ENCODE assay signal across 1 cellular context in the genomic region with DNA sequence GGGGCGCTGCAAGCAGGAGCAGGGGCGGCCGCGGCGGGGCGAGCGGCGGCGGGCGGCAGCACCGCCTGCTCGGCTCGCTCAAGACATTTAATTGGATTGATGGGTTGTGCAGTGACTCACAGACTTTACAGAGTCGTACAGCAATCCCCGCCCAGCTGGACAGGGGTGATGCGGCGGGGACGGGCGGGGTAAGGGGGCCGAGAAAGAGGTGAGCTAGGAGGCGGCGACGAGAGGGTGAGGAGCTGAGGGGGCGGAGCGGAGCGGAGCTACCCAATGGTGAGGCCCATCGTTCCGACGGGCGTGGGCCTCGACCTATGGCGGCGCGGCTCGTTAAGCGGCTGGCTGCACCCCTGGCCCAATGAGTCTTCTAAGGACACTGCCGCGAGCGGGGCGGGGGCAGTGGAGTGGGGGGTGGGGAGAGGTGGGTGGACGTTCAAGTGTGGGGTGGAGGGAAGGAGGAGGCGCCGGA.
TF ChIP-seq lines count a peak whose summit lies in the region.

No MANE protein-coding gene starts in this region.

TF ChIP-seq in HepG2, 621 proteins besides CTCF, POLR2A, EP300 and RAD21 (continued from another document and continues in another):
- TF ChIP-seq ZNF281 (CRISPR knock-in tag; IDR thresholded peaks at IDR 0.05; ENCODE audit: borderline replicate concordance) = 0 out of 2 replicates have a peak, but pooled peaks have one; percentile 57
- TF ChIP-seq, protein P1, sequence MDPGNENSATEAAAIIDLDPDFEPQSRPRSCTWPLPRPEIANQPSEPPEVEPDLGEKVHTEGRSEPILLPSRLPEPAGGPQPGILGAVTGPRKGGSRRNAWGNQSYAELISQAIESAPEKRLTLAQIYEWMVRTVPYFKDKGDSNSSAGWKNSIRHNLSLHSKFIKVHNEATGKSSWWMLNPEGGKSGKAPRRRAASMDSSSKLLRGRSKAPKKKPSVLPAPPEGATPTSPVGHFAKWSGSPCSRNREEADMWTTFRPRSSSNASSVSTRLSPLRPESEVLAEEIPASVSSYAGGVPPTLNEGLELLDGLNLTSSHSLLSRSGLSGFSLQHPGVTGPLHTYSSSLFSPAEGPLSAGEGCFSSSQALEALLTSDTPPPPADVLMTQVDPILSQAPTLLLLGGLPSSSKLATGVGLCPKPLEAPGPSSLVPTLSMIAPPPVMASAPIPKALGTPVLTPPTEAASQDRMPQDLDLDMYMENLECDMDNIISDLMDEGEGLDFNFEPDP (CRISPR knock-in tag; conservative IDR thresholded peaks at IDR 0.05) = no peak
- TF ChIP-seq MAFK (conservative IDR thresholded peaks at IDR 0.05 in 1 of 2, IDR thresholded peaks at IDR 0.05 in 1 of 2; ENCODE audit: low read length in 2 of 2) = 0 out of 4 replicates have a peak, but pooled peaks of 1 of the 2 experiments have one; percentile 2
- TF ChIP-seq PLRG1 (conservative IDR thresholded peaks at IDR 0.05) = no peak
- no peak for TF ChIP-seq SOX6 (IDR thresholded peaks at IDR 0.05)
- no peak; the same call in 1 of the 2 replicates for TF ChIP-seq SOX6 (CRISPR knock-in tag; IDR thresholded peaks at IDR 0.05)
- 0 out of 2 replicates have a peak, but pooled peaks have one; percentile 32 for TF ChIP-seq KDM1A (CRISPR knock-in tag; IDR thresholded peaks at IDR 0.05)
- TF ChIP-seq THYN1 (CRISPR knock-in tag; IDR thresholded peaks at IDR 0.05; ENCODE audit: borderline replicate concordance, low read depth) = no peak
- no peak for TF ChIP-seq ZNF207 (IDR thresholded peaks at IDR 0.05; ENCODE audit: borderline replicate concordance)
- peak; percentile 48; the same call in 1 of the 2 replicates for TF ChIP-seq ZNF768 (CRISPR knock-in tag; IDR thresholded peaks at IDR 0.05)
- peak; percentile 84 for TF ChIP-seq ZNF331 (CRISPR knock-in tag; IDR thresholded peaks at IDR 0.05)
- no peak for TF ChIP-seq REXO4 (CRISPR knock-in tag; IDR thresholded peaks at IDR 0.05; ENCODE audit: borderline replicate concordance)
- TF ChIP-seq KDM3A (CRISPR knock-in tag; IDR thresholded peaks at IDR 0.05; ENCODE audit: low read depth) = 0 out of 2 replicates have a peak, but pooled peaks have one; percentile 48
- TF ChIP-seq, protein P2, sequence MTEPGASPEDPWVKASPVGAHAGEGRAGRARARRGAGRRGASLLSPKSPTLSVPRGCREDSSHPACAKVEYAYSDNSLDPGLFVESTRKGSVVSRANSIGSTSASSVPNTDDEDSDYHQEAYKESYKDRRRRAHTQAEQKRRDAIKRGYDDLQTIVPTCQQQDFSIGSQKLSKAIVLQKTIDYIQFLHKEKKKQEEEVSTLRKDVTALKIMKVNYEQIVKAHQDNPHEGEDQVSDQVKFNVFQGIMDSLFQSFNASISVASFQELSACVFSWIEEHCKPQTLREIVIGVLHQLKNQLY (CRISPR knock-in tag; IDR thresholded peaks at IDR 0.05) = no peak; the same call in none of the 2 replicates
- TF ChIP-seq ZNF644 (CRISPR knock-in tag; IDR thresholded peaks at IDR 0.05; ENCODE audit: low read depth) = 0 out of 2 replicates have a peak, but pooled peaks have one; percentile 65
- TF ChIP-seq ZNF232 (CRISPR knock-in tag; IDR thresholded peaks at IDR 0.05; ENCODE audit: borderline replicate concordance) = peak; percentile 44; the same call in 1 of the 2 replicates
- TF ChIP-seq PHF20 (CRISPR knock-in tag; IDR thresholded peaks at IDR 0.05) = no peak
- 0 out of 2 replicates have a peak, but pooled peaks have one; percentile 4 for TF ChIP-seq KAT7 (CRISPR knock-in tag; IDR thresholded peaks at IDR 0.05; ENCODE audit: borderline replicate concordance)
- no peak for TF ChIP-seq JDP2 (CRISPR knock-in tag; IDR thresholded peaks at IDR 0.05; ENCODE audit: borderline replicate concordance)
- TF ChIP-seq ARID3A (IDR thresholded peaks at IDR 0.05; ENCODE audit: low read depth, low read length) = peak; percentile 49; the same call in 1 of the 2 replicates
- TF ChIP-seq, protein P3, sequence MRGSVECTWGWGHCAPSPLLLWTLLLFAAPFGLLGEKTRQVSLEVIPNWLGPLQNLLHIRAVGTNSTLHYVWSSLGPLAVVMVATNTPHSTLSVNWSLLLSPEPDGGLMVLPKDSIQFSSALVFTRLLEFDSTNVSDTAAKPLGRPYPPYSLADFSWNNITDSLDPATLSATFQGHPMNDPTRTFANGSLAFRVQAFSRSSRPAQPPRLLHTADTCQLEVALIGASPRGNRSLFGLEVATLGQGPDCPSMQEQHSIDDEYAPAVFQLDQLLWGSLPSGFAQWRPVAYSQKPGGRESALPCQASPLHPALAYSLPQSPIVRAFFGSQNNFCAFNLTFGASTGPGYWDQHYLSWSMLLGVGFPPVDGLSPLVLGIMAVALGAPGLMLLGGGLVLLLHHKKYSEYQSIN (CRISPR knock-in tag; IDR thresholded peaks at IDR 0.05; ENCODE audit: borderline replicate concordance) = no peak
- TF ChIP-seq, protein P4, sequence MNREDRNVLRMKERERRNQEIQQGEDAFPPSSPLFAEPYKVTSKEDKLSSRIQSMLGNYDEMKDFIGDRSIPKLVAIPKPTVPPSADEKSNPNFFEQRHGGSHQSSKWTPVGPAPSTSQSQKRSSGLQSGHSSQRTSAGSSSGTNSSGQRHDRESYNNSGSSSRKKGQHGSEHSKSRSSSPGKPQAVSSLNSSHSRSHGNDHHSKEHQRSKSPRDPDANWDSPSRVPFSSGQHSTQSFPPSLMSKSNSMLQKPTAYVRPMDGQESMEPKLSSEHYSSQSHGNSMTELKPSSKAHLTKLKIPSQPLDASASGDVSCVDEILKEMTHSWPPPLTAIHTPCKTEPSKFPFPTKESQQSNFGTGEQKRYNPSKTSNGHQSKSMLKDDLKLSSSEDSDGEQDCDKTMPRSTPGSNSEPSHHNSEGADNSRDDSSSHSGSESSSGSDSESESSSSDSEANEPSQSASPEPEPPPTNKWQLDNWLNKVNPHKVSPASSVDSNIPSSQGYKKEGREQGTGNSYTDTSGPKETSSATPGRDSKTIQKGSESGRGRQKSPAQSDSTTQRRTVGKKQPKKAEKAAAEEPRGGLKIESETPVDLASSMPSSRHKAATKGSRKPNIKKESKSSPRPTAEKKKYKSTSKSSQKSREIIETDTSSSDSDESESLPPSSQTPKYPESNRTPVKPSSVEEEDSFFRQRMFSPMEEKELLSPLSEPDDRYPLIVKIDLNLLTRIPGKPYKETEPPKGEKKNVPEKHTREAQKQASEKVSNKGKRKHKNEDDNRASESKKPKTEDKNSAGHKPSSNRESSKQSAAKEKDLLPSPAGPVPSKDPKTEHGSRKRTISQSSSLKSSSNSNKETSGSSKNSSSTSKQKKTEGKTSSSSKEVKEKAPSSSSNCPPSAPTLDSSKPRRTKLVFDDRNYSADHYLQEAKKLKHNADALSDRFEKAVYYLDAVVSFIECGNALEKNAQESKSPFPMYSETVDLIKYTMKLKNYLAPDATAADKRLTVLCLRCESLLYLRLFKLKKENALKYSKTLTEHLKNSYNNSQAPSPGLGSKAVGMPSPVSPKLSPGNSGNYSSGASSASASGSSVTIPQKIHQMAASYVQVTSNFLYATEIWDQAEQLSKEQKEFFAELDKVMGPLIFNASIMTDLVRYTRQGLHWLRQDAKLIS (CRISPR knock-in tag; IDR thresholded peaks at IDR 0.05) = no peak
- TF ChIP-seq POGZ (CRISPR knock-in tag; IDR thresholded peaks at IDR 0.05) = peak; percentile 55; the same call in 1 of the 2 replicates
- TF ChIP-seq CCAR2 (optimal IDR thresholded peaks at IDR 0.05; ENCODE audit: low read depth, low read length) = no peak
- TF ChIP-seq MAZ (IDR thresholded peaks at IDR 0.05; ENCODE audit: borderline replicate concordance, low read depth, low read length) = peak; percentile 95
- TF ChIP-seq MAZ (CRISPR knock-in tag; IDR thresholded peaks at IDR 0.05; ENCODE audit: low read depth) = peak; percentile 81
- TF ChIP-seq HNF4A (CRISPR knock-in tag; IDR thresholded peaks at IDR 0.05) = no peak
- no peak for TF ChIP-seq ZNF878 (CRISPR knock-in tag; IDR thresholded peaks at IDR 0.05)
- TF ChIP-seq RXRA (CRISPR knock-in tag; IDR thresholded peaks at IDR 0.05) = no peak; the same call in 1 of the 2 replicates
- TF ChIP-seq, protein P5, sequence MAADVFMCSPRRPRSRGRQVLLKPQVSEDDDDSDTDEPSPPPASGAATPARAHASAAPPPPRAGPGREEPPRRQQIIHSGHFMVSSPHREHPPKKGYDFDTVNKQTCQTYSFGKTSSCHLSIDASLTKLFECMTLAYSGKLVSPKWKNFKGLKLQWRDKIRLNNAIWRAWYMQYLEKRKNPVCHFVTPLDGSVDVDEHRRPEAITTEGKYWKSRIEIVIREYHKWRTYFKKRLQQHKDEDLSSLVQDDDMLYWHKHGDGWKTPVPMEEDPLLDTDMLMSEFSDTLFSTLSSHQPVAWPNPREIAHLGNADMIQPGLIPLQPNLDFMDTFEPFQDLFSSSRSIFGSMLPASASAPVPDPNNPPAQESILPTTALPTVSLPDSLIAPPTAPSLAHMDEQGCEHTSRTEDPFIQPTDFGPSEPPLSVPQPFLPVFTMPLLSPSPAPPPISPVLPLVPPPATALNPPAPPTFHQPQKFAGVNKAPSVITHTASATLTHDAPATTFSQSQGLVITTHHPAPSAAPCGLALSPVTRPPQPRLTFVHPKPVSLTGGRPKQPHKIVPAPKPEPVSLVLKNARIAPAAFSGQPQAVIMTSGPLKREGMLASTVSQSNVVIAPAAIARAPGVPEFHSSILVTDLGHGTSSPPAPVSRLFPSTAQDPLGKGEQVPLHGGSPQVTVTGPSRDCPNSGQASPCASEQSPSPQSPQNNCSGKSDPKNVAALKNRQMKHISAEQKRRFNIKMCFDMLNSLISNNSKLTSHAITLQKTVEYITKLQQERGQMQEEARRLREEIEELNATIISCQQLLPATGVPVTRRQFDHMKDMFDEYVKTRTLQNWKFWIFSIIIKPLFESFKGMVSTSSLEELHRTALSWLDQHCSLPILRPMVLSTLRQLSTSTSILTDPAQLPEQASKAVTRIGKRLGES (CRISPR knock-in tag; IDR thresholded peaks at IDR 0.05; ENCODE audit: borderline replicate concordance) = no peak
- no peak for TF ChIP-seq RCOR2 (CRISPR knock-in tag; IDR thresholded peaks at IDR 0.05)
- TF ChIP-seq ZMAT3 (CRISPR knock-in tag; conservative IDR thresholded peaks at IDR 0.05) = no peak; the same call in 1 of the 2 replicates
- no peak for TF ChIP-seq ZNF143 (CRISPR knock-in tag; IDR thresholded peaks at IDR 0.05)
- no peak for TF ChIP-seq XBP1 (CRISPR knock-in tag; IDR thresholded peaks at IDR 0.05)
- no peak for TF ChIP-seq DZIP1 (CRISPR knock-in tag; IDR thresholded peaks at IDR 0.05)
- TF ChIP-seq, protein P6, sequence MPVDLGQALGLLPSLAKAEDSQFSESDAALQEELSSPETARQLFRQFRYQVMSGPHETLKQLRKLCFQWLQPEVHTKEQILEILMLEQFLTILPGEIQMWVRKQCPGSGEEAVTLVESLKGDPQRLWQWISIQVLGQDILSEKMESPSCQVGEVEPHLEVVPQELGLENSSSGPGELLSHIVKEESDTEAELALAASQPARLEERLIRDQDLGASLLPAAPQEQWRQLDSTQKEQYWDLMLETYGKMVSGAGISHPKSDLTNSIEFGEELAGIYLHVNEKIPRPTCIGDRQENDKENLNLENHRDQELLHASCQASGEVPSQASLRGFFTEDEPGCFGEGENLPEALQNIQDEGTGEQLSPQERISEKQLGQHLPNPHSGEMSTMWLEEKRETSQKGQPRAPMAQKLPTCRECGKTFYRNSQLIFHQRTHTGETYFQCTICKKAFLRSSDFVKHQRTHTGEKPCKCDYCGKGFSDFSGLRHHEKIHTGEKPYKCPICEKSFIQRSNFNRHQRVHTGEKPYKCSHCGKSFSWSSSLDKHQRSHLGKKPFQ (CRISPR knock-in tag; IDR thresholded peaks at IDR 0.05; ENCODE audit: insufficient replicate concordance) = peak; percentile 2
